ENCODE assay signal across 10 cellular contexts in the genomic region with DNA sequence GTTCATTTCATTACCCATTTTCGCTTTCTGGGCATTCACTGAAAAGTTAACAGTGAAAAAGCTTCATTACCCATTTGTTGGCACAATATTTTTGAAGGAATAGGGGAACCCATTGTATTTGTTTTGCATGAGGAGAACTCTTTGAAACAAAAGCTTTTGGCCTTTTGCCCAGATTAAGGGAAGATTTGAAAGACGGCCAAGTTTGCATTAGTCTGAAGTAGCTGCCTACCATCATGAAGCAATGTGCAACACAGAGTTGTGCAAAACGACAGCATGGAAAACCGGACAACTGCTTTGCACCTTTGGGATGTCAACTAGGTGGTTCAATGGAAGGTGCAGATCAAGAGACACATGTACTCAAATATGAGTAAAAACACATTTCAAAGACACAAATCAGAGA.
A peak's percentile ranks its signal among the peaks of the same experiment; 100 is the strongest.
DNase-seq lines count a peak whose midpoint lies in the region; ATAC-seq, FAIRE-seq and TF ChIP-seq lines count a peak whose summit lies in the region.
"Had no signal": no experiment of that assay in that cellular context is flagged by ENCODE, and none has a peak within 500 bp of the region (broad histone marks: within the 10 kb centered on the region; RNA-seq: fewer than 3 reads in every experiment).

No MANE protein-coding gene starts in this region.

- TF ChIP-seq CTCF in fibroblast of the aortic adventitia (IDR thresholded peaks at IDR 0.05; ENCODE audit: insufficient read depth, low read length) = no peak

- no peaks in the 10 kb centered on the region for H3K4me1 ChIP-seq in small intestine (ENCODE audit: control insufficient read depth in 2 of 2, insufficient read depth in 1 of 2, low read depth in 1 of 2, low read length in 1 of 2)

- TF ChIP-seq RAD21 in Ishikawa (IDR thresholded peaks at IDR 0.05; ENCODE audit: low read depth) = no peak

- no peak for ATAC-seq in GM18498 (IDR thresholded peaks at IDR 0.05; ENCODE audit: unreplicated experiment)

- TF ChIP-seq EP300 in Ishikawa (IDR thresholded peaks at IDR 0.05; ENCODE audit: borderline replicate concordance) = no peak

- H3K27ac ChIP-seq in small intestine (ENCODE audit: low read depth in 1 of 2, low read length in 1 of 2) = no peak overlapping the region
- H3K27ac ChIP-seq: HL-60 had no signal

- no peaks in the 10 kb centered on the region for H3K9me3 ChIP-seq in small intestine (ENCODE audit: control insufficient read depth, low read depth)

- DNase-seq in NCI-H82 treated with DMSO at 0.1 percent for 48 hours (lab: John Stamatoyannopoulos, UW; ENCODE audit: unreplicated experiment) (peak; percentile 6), fibroblast of the aortic adventitia (ENCODE audit: low read depth) (peak; percentile 60), small intestine (peak; percentile 21), NOMO-1 treated with dmso at 0.1 percent for 144 hours (lab: John Stamatoyannopoulos, UW; ENCODE audit: unreplicated experiment) (no peak)
- DNase-seq in activated CD8-positive, alpha-beta memory T cell treated with anti-CD3 and anti-CD28 coated beads, Interleukin-2, amount 50 U/mL, for 48 hours = no peak
- DNase-seq: activated T-cell treated with anti-CD3 and anti-CD28 coated beads, Interleukin-2, amount 50 U/mL, for 48 hours; cortex of kidney had no signal

- H3K27me3 ChIP-seq in small intestine (ENCODE audit: control insufficient read depth in 2 of 2, insufficient read depth in 2 of 2, low read length in 2 of 2) = peaks cover 0 to 4% of the 10 kb centered on the region in 2 donors

- no peak for FAIRE-seq in small intestine (lab: Jason Lieb, UNC)

- 9 to 30% (median 29%) methylated on average over 4 of the region's 4 CpGs for WGBS in small intestine, 3 donors

- H3K36me3 ChIP-seq in small intestine (ENCODE audit: control insufficient read depth in 2 of 2, insufficient read depth in 2 of 2, low read length in 2 of 2) = no peaks in the 10 kb centered on the region

- no peak overlapping the region for H3K4me3 ChIP-seq in fibroblast of the aortic adventitia (ENCODE audit: low read depth, low read length)
- H3K4me3 ChIP-seq in small intestine (ENCODE audit: low read depth in 1 of 2, low read length in 2 of 2) = no peak overlapping the region

TF ChIP-seq in Ishikawa, 13 proteins besides CTCF, POLR2A, EP300 and RAD21:
- no peak for TF ChIP-seq CREB1 (IDR thresholded peaks at IDR 0.05; ENCODE audit: low read depth)
- TF ChIP-seq CEBPB (IDR thresholded peaks at IDR 0.05) = peak; percentile 35; the same call in 1 of the 2 replicates
- TF ChIP-seq FOXM1 (IDR thresholded peaks at IDR 0.05; ENCODE audit: borderline replicate concordance, low read depth) = no peak
- no peak for TF ChIP-seq YY1 (IDR thresholded peaks at IDR 0.05; ENCODE audit: low read depth)
- peak; percentile 89 for TF ChIP-seq NFIC (IDR thresholded peaks at IDR 0.05)
- TF ChIP-seq, protein P1, sequence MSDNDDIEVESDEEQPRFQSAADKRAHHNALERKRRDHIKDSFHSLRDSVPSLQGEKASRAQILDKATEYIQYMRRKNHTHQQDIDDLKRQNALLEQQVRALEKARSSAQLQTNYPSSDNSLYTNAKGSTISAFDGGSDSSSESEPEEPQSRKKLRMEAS (IDR thresholded peaks at IDR 0.05) = no peak
- TF ChIP-seq TCF12 (IDR thresholded peaks at IDR 0.05; ENCODE audit: low read depth) = no peak
- TF ChIP-seq, protein P2, sequence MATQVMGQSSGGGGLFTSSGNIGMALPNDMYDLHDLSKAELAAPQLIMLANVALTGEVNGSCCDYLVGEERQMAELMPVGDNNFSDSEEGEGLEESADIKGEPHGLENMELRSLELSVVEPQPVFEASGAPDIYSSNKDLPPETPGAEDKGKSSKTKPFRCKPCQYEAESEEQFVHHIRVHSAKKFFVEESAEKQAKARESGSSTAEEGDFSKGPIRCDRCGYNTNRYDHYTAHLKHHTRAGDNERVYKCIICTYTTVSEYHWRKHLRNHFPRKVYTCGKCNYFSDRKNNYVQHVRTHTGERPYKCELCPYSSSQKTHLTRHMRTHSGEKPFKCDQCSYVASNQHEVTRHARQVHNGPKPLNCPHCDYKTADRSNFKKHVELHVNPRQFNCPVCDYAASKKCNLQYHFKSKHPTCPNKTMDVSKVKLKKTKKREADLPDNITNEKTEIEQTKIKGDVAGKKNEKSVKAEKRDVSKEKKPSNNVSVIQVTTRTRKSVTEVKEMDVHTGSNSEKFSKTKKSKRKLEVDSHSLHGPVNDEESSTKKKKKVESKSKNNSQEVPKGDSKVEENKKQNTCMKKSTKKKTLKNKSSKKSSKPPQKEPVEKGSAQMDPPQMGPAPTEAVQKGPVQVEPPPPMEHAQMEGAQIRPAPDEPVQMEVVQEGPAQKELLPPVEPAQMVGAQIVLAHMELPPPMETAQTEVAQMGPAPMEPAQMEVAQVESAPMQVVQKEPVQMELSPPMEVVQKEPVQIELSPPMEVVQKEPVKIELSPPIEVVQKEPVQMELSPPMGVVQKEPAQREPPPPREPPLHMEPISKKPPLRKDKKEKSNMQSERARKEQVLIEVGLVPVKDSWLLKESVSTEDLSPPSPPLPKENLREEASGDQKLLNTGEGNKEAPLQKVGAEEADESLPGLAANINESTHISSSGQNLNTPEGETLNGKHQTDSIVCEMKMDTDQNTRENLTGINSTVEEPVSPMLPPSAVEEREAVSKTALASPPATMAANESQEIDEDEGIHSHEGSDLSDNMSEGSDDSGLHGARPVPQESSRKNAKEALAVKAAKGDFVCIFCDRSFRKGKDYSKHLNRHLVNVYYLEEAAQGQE (IDR thresholded peaks at IDR 0.05; ENCODE audit: low read depth) = no peak
- no peak for TF ChIP-seq TEAD4 (IDR thresholded peaks at IDR 0.05)

Comparison
In these comparisons a context has a peak if more than half of its experiments do, and no peak if none do; other contexts are left out.
1. DNase-seq: peak in NCI-H82 treated with DMSO at 0.1 percent for 48 hours (single experiment), fibroblast of the aortic adventitia (single experiment) and small intestine (single experiment); none in activated CD8-positive, alpha-beta memory T cell treated with anti-CD3 and anti-CD28 coated beads, Interleukin-2, amount 50 U/mL, for 48 hours (single experiment) and NOMO-1 treated with dmso at 0.1 percent for 144 hours (single experiment).